In the genomic region with DNA sequence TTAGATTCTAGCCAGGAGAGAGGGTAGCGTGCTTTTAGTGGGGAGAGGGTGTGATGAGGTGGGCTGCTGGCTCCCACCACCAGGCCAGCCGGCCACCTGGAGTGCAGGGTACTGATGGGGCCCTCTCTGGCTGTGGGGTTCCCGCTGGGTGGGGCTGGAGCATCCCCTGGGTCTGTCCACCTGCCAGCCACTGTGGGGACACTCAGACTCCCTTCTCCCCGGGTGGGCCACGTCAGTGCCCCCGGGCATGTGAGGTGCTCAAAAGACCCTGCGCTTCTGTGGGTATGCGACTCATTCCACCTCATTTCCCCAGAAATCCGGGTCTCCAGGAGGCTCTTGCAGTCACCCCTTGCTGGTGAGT, we compare ENCODE assay signal across 1 cellular context.
TF ChIP-seq lines count a peak whose summit lies in the region.

No MANE protein-coding gene starts in this region.

TF ChIP-seq in HepG2, 621 proteins besides CTCF, POLR2A, EP300 and RAD21:
- TF ChIP-seq ZNF724P (CRISPR knock-in tag; IDR thresholded peaks at IDR 0.05; ENCODE audit: borderline replicate concordance): no peak
- TF ChIP-seq, protein P1, sequence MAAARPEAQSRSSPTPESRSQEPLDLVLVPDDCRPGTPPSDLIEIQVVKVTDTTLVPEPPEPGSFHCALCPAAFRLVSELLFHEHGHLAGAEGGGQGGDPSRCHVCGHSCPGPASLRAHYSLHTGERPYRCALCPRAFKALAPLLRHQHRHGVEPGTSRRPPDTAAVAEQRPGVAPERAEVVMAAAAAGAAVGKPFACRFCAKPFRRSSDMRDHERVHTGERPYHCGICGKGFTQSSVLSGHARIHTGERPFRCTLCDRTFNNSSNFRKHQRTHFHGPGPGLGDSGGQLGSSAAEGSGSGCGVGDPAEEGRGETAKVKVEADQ (CRISPR knock-in tag; IDR thresholded peaks at IDR 0.05; ENCODE audit: borderline replicate concordance): no peak
- peak; percentile 5; the same call in 1 of the 2 replicates for TF ChIP-seq ZFY (CRISPR knock-in tag; IDR thresholded peaks at IDR 0.05)
- no peak for TF ChIP-seq ZNF546 (CRISPR knock-in tag; conservative IDR thresholded peaks at IDR 0.05)
- TF ChIP-seq, protein P2, sequence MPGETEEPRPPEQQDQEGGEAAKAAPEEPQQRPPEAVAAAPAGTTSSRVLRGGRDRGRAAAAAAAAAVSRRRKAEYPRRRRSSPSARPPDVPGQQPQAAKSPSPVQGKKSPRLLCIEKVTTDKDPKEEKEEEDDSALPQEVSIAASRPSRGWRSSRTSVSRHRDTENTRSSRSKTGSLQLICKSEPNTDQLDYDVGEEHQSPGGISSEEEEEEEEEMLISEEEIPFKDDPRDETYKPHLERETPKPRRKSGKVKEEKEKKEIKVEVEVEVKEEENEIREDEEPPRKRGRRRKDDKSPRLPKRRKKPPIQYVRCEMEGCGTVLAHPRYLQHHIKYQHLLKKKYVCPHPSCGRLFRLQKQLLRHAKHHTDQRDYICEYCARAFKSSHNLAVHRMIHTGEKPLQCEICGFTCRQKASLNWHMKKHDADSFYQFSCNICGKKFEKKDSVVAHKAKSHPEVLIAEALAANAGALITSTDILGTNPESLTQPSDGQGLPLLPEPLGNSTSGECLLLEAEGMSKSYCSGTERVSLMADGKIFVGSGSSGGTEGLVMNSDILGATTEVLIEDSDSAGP (CRISPR knock-in tag; IDR thresholded peaks at IDR 0.05; ENCODE audit: borderline replicate concordance): 0 out of 2 replicates have a peak, but pooled peaks have one; percentile 14
- TF ChIP-seq JARID2 (CRISPR knock-in tag; IDR thresholded peaks at IDR 0.05; ENCODE audit: insufficient replicate concordance): no peak
- no peak for TF ChIP-seq ZNF383 (CRISPR knock-in tag; IDR thresholded peaks at IDR 0.05; ENCODE audit: borderline replicate concordance)
